1 cellular context compared by ENCODE assay signal in the genomic region with DNA sequence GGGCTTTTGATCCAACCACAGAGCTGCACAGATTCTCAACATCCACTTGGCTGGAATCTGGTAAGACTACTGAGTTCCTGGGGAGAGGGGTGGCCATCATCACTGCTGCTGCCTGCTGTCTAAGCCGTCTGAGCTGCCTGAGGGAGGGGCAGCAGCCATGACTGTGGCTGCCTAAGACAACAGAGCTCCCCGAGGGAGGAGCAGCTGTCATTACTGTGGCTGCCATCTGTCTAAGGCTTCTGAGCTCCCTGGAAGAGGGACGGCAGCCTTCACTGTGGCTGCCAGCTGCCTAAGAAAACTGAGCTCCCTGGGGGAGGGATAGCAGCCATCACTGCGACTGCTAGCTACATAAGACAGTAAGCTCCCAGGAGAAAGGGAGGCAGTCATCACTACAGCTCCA.
TF ChIP-seq lines count a peak whose summit lies in the region.

No MANE protein-coding gene starts in this region.

TF ChIP-seq in HepG2, 621 proteins besides CTCF, POLR2A, EP300 and RAD21 (continued from another document):
- TF ChIP-seq ARID3A (IDR thresholded peaks at IDR 0.05; ENCODE audit: low read depth, low read length): no peak
- TF ChIP-seq MLLT10 (CRISPR knock-in tag; IDR thresholded peaks at IDR 0.05): no peak
- no peak for TF ChIP-seq ZNF230 (CRISPR knock-in tag; IDR thresholded peaks at IDR 0.05)
- TF ChIP-seq KLF11 (CRISPR knock-in tag; IDR thresholded peaks at IDR 0.05): no peak
- no peak for TF ChIP-seq NFYB (CRISPR knock-in tag; IDR thresholded peaks at IDR 0.05)
- no peak for TF ChIP-seq ZNF562 (CRISPR knock-in tag; IDR thresholded peaks at IDR 0.05; ENCODE audit: borderline replicate concordance)
- TF ChIP-seq HHEX (CRISPR knock-in tag; IDR thresholded peaks at IDR 0.05): no peak
- no peak for TF ChIP-seq TFDP1 (CRISPR knock-in tag; IDR thresholded peaks at IDR 0.05; ENCODE audit: borderline replicate concordance)
- no peak for TF ChIP-seq ZNF10 (CRISPR knock-in tag; IDR thresholded peaks at IDR 0.05; ENCODE audit: borderline replicate concordance, low read depth)
- no peak for TF ChIP-seq SP2 (CRISPR knock-in tag; IDR thresholded peaks at IDR 0.05)
- no peak for TF ChIP-seq MTA3 (CRISPR knock-in tag; IDR thresholded peaks at IDR 0.05)
- TF ChIP-seq, protein P1, sequence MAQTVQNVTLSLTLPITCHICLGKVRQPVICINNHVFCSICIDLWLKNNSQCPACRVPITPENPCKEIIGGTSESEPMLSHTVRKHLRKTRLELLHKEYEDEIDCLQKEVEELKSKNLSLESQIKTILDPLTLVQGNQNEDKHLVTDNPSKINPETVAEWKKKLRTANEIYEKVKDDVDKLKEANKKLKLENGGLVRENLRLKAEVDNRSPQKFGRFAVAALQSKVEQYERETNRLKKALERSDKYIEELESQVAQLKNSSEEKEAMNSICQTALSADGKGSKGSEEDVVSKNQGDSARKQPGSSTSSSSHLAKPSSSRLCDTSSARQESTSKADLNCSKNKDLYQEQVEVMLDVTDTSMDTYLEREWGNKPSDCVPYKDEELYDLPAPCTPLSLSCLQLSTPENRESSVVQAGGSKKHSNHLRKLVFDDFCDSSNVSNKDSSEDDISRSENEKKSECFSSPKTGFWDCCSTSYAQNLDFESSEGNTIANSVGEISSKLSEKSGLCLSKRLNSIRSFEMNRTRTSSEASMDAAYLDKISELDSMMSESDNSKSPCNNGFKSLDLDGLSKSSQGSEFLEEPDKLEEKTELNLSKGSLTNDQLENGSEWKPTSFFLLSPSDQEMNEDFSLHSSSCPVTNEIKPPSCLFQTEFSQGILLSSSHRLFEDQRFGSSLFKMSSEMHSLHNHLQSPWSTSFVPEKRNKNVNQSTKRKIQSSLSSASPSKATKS (CRISPR knock-in tag; IDR thresholded peaks at IDR 0.05): no peak
- no peak for TF ChIP-seq ZNF335 (CRISPR knock-in tag; IDR thresholded peaks at IDR 0.05)
TF ChIP-seq in HepG2: peak in this region for 0.
